Comparison of ENCODE assay signal across 1 cellular context in the genomic region with DNA sequence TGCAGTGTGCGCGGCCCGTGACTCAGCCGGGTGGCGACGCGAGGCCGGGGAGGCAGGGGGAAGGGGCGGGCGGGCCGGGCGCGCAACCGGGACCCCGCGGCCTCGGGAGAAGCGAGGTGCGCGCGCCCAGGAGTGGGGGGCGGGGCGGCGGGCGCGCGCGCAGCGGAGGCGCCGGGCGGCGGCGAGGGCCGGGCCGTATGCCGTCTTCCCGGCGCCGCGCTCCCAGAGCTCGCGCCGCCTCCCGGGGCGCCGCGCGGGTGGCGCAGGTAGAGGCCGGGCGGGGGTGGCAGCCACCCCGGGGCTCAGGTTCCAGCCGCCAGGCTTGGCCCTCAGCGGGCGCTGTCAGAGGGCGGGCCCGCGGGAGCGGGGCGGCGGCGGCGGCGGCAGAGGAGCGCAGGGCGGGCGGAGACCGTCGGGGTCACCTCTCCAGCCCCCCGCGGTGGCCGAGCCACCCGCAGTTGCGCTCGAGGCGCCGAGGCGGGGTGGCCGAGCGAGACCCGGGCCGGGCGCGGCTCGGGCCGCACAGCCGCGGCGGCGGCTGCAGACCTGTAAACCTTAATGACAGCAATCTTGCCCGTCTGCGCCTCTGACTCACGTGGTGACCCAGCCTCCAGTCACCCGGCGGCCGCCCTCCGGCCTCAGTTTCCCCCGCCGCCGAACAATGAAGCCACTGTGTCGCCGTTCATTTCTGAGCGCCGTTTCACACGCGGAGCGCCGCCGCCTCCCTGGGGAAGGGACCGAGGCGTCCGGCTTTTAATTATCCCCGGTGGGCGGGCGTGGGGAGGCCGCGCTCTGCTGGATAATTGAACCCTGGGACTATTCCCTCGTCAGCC.
TF ChIP-seq lines count a peak whose summit lies in the region.

No MANE protein-coding gene starts in this region.

TF ChIP-seq in HEK293, 187 proteins besides CTCF, POLR2A, EP300 and RAD21 (continued from another document):
- TF ChIP-seq, protein P1, sequence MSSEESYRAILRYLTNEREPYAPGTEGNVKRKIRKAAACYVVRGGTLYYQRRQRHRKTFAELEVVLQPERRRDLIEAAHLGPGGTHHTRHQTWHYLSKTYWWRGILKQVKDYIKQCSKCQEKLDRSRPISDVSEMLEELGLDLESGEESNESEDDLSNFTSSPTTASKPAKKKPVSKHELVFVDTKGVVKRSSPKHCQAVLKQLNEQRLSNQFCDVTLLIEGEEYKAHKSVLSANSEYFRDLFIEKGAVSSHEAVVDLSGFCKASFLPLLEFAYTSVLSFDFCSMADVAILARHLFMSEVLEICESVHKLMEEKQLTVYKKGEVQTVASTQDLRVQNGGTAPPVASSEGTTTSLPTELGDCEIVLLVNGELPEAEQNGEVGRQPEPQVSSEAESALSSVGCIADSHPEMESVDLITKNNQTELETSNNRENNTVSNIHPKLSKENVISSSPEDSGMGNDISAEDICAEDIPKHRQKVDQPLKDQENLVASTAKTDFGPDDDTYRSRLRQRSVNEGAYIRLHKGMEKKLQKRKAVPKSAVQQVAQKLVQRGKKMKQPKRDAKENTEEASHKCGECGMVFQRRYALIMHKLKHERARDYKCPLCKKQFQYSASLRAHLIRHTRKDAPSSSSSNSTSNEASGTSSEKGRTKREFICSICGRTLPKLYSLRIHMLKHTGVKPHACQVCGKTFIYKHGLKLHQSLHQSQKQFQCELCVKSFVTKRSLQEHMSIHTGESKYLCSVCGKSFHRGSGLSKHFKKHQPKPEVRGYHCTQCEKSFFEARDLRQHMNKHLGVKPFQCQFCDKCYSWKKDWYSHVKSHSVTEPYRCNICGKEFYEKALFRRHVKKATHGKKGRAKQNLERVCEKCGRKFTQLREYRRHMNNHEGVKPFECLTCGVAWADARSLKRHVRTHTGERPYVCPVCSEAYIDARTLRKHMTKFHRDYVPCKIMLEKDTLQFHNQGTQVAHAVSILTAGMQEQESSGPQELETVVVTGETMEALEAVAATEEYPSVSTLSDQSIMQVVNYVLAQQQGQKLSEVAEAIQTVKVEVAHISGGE (tag by site-specific recombination; conservative IDR thresholded peaks at IDR 0.05; ENCODE audit: low read depth) = peak; percentile 45; the same call in 1 of the 2 replicates
- TF ChIP-seq, protein P2, sequence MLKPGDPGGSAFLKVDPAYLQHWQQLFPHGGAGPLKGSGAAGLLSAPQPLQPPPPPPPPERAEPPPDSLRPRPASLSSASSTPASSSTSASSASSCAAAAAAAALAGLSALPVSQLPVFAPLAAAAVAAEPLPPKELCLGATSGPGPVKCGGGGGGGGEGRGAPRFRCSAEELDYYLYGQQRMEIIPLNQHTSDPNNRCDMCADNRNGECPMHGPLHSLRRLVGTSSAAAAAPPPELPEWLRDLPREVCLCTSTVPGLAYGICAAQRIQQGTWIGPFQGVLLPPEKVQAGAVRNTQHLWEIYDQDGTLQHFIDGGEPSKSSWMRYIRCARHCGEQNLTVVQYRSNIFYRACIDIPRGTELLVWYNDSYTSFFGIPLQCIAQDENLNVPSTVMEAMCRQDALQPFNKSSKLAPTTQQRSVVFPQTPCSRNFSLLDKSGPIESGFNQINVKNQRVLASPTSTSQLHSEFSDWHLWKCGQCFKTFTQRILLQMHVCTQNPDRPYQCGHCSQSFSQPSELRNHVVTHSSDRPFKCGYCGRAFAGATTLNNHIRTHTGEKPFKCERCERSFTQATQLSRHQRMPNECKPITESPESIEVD (tag by site-specific recombination; IDR thresholded peaks at IDR 0.05) = no peak
- TF ChIP-seq ZNF335 (tag by site-specific recombination; conservative IDR thresholded peaks at IDR 0.05) = peak; percentile 78
- no peak for TF ChIP-seq ZNF549 (tag by site-specific recombination; IDR thresholded peaks at IDR 0.05)
- TF ChIP-seq, protein P3, sequence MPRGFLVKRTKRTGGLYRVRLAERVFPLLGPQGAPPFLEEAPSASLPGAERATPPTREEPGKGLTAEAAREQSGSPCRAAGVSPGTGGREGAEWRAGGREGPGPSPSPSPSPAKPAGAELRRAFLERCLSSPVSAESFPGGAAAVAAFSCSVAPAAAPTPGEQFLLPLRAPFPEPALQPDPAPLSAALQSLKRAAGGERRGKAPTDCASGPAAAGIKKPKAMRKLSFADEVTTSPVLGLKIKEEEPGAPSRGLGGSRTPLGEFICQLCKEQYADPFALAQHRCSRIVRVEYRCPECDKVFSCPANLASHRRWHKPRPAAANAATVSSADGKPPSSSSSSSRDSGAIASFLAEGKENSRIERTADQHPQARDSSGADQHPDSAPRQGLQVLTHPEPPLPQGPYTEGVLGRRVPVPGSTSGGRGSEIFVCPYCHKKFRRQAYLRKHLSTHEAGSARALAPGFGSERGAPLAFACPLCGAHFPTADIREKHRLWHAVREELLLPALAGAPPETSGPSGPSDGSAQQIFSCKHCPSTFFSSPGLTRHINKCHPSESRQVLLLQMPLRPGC (tag by site-specific recombination; IDR thresholded peaks at IDR 0.05) = 0 out of 2 replicates have a peak, but pooled peaks have one; percentile 49
- TF ChIP-seq ZNF777 (tag by site-specific recombination; IDR thresholded peaks at IDR 0.05; ENCODE audit: borderline replicate concordance) = peak; percentile 66; the same call in 1 of the 2 replicates
- TF ChIP-seq, protein P4, sequence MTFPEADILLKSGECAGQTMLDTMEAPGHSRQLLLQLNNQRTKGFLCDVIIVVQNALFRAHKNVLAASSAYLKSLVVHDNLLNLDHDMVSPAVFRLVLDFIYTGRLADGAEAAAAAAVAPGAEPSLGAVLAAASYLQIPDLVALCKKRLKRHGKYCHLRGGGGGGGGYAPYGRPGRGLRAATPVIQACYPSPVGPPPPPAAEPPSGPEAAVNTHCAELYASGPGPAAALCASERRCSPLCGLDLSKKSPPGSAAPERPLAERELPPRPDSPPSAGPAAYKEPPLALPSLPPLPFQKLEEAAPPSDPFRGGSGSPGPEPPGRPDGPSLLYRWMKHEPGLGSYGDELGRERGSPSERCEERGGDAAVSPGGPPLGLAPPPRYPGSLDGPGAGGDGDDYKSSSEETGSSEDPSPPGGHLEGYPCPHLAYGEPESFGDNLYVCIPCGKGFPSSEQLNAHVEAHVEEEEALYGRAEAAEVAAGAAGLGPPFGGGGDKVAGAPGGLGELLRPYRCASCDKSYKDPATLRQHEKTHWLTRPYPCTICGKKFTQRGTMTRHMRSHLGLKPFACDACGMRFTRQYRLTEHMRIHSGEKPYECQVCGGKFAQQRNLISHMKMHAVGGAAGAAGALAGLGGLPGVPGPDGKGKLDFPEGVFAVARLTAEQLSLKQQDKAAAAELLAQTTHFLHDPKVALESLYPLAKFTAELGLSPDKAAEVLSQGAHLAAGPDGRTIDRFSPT (tag by site-specific recombination; IDR thresholded peaks at IDR 0.05) = 0 out of 2 replicates have a peak, but pooled peaks have one; percentile 11
- TF ChIP-seq EGR2 (tag by site-specific recombination; IDR thresholded peaks at IDR 0.05; ENCODE audit: low read depth) = peak; percentile 85
- peak; percentile 43; the same call in 1 of the 2 replicates for TF ChIP-seq KLF1 (tag by site-specific recombination; IDR thresholded peaks at IDR 0.05)
- TF ChIP-seq ZIC2 (tag by site-specific recombination; IDR thresholded peaks at IDR 0.05) = peak; percentile 71
- no peak for TF ChIP-seq ZNF585B (tag by site-specific recombination; IDR thresholded peaks at IDR 0.05)
- TF ChIP-seq GLIS1 (tag by site-specific recombination; IDR thresholded peaks at IDR 0.05) = peak; percentile 64
- 0 out of 2 replicates have a peak, but pooled peaks have one; percentile 20 for TF ChIP-seq ZNF184 (tag by site-specific recombination; IDR thresholded peaks at IDR 0.05)
- no peak for TF ChIP-seq ZNF239 (tag by site-specific recombination; IDR thresholded peaks at IDR 0.05)
- TF ChIP-seq, protein P5, sequence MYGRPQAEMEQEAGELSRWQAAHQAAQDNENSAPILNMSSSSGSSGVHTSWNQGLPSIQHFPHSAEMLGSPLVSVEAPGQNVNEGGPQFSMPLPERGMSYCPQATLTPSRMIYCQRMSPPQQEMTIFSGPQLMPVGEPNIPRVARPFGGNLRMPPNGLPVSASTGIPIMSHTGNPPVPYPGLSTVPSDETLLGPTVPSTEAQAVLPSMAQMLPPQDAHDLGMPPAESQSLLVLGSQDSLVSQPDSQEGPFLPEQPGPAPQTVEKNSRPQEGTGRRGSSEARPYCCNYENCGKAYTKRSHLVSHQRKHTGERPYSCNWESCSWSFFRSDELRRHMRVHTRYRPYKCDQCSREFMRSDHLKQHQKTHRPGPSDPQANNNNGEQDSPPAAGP (tag by site-specific recombination; IDR thresholded peaks at IDR 0.05) = peak; percentile 58; the same call in 1 of the 2 replicates
- TF ChIP-seq, protein P6, sequence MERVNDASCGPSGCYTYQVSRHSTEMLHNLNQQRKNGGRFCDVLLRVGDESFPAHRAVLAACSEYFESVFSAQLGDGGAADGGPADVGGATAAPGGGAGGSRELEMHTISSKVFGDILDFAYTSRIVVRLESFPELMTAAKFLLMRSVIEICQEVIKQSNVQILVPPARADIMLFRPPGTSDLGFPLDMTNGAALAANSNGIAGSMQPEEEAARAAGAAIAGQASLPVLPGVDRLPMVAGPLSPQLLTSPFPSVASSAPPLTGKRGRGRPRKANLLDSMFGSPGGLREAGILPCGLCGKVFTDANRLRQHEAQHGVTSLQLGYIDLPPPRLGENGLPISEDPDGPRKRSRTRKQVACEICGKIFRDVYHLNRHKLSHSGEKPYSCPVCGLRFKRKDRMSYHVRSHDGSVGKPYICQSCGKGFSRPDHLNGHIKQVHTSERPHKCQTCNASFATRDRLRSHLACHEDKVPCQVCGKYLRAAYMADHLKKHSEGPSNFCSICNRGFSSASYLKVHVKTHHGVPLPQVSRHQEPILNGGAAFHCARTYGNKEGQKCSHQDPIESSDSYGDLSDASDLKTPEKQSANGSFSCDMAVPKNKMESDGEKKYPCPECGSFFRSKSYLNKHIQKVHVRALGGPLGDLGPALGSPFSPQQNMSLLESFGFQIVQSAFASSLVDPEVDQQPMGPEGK (tag by site-specific recombination; IDR thresholded peaks at IDR 0.05) = peak; percentile 60; the same call in 1 of the 2 replicates
- TF ChIP-seq ZBTB48 (tag by site-specific recombination; IDR thresholded peaks at IDR 0.05) = peak; percentile 20; the same call in 1 of the 2 replicates
- TF ChIP-seq ZNF354C (tag by site-specific recombination; IDR thresholded peaks at IDR 0.05; ENCODE audit: borderline replicate concordance, low read depth) = no peak
- 0 out of 2 replicates have a peak, but pooled peaks have one; percentile 45 for TF ChIP-seq ZXDB (tag by site-specific recombination; IDR thresholded peaks at IDR 0.05)
- TF ChIP-seq, protein P7, sequence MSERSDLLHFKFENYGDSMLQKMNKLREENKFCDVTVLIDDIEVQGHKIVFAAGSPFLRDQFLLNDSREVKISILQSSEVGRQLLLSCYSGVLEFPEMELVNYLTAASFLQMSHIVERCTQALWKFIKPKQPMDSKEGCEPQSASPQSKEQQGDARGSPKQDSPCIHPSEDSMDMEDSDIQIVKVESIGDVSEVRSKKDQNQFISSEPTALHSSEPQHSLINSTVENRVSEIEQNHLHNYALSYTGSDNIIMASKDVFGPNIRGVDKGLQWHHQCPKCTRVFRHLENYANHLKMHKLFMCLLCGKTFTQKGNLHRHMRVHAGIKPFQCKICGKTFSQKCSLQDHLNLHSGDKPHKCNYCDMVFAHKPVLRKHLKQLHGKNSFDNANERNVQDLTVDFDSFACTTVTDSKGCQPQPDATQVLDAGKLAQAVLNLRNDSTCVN (tag by site-specific recombination; optimal IDR thresholded peaks at IDR 0.05) = peak; percentile 32
- peak; percentile 25; the same call in 1 of the 2 replicates for TF ChIP-seq ZNF341 (tag by site-specific recombination; IDR thresholded peaks at IDR 0.05; ENCODE audit: low read depth)
- 0 out of 2 replicates have a peak, but pooled peaks have one; percentile 28 for TF ChIP-seq KLF9 (tag by site-specific recombination; IDR thresholded peaks at IDR 0.05; ENCODE audit: low read depth)
TF ChIP-seq in HEK293: peak in this region for 30.
